ENCODE assay signal across 22 cellular contexts in genomic region chr19:33344611-33345010, GRCh38.
"Had no signal": no experiment of that assay in that cellular context is flagged by ENCODE, and none has a peak within 500 bp of the region (broad histone marks: within the 10 kb centered on the region; RNA-seq: fewer than 3 reads in every experiment).

No MANE protein-coding gene starts in this region.

- H3K9ac ChIP-seq: SK-N-SH had no signal

- H3K9me3 ChIP-seq: SJCRH30, SK-N-SH had no signal

- H3K27ac ChIP-seq: SJCRH30 had no signal

- H3K4me1 Mint-ChIP-seq: activated B cell treated with CpG ODN at 0.5 μM for 24 hours; activated CD4-positive, alpha-beta memory T cell treated with anti-CD3 and anti-CD28 coated beads, Interleukin-2, amount 10 ng/mL, durations not matched to agents 7 days and 5 days; activated CD4-positive, alpha-beta T cell treated with anti-CD3 and anti-CD28 coated beads, Interleukin-2, amount 10 ng/mL, durations not matched to agents 7 days and 5 days; activated T-helper 17 cell treated with anti-CD3 and anti-CD28 coated beads, Interleukin-2, amount 50 U/mL, for 72 hours had no signal

- H3K4me2 ChIP-seq: SK-N-SH had no signal

- H3K36me3 Mint-ChIP-seq: activated naive CD8-positive, alpha-beta T cell had no signal

- H3K36me3 ChIP-seq: SJCRH30 had no signal

- H3K4me3 Mint-ChIP-seq: activated B cell treated with CpG ODN at 0.5 μM for 24 hours; activated CD4-positive, alpha-beta memory T cell treated with anti-CD3 and anti-CD28 coated beads, Interleukin-2, amount 10 ng/mL, durations not matched to agents 7 days and 5 days; activated CD4-positive, alpha-beta T cell treated with anti-CD3 and anti-CD28 coated beads, Interleukin-2, amount 10 ng/mL, durations not matched to agents 7 days and 5 days; activated naive CD4-positive, alpha-beta T cell treated with anti-CD3 and anti-CD28 coated beads for 36 hours; activated naive CD8-positive, alpha-beta T cell; activated T-helper 17 cell treated with anti-CD3 and anti-CD28 coated beads, Interleukin-2, amount 50 U/mL, for 72 hours; T-helper 2 cell treated with Interferon-gamma antibody and Interleukin-4, amounts not matched to agents 5 μg/mL and 100 μg/mL, for 36 hours had no signal

- H3K4me3 ChIP-seq: SJCRH30 had no signal

- ATAC-seq: activated T-helper 17 cell treated with anti-CD3 and anti-CD28 coated beads, Interleukin-2, amount 50 U/mL, for 72 hours had no signal

- H3K27ac Mint-ChIP-seq: activated B cell treated with CpG ODN at 0.5 μM for 24 hours; activated CD4-positive, alpha-beta memory T cell treated with anti-CD3 and anti-CD28 coated beads, Interleukin-2, amount 10 ng/mL, durations not matched to agents 7 days and 5 days; activated CD4-positive, alpha-beta T cell treated with anti-CD3 and anti-CD28 coated beads, Interleukin-2, amount 10 ng/mL, durations not matched to agents 7 days and 5 days; activated naive CD4-positive, alpha-beta T cell treated with anti-CD3 and anti-CD28 coated beads for 36 hours; activated naive CD8-positive, alpha-beta T cell; activated T-helper 17 cell treated with anti-CD3 and anti-CD28 coated beads, Interleukin-2, amount 50 U/mL, for 72 hours; T-helper 2 cell treated with Interferon-gamma antibody and Interleukin-4, amounts not matched to agents 5 μg/mL and 100 μg/mL, for 36 hours had no signal

- DNase-seq: activated B cell treated with CpG ODN at 0.5 μM for 24 hours; activated CD4-positive, alpha-beta memory T cell treated with anti-CD3 and anti-CD28 coated beads, Interleukin-2, amount 10 ng/mL, durations not matched to agents 7 days and 5 days; activated CD4-positive, alpha-beta T cell treated with anti-CD3 and anti-CD28 coated beads, Interleukin-2, amount 10 ng/mL, durations not matched to agents 7 days and 5 days; activated gamma-delta T cell; activated naive CD4-positive, alpha-beta T cell treated with anti-CD3 and anti-CD28 coated beads for 36 hours; activated T-cell treated with anti-CD3 and anti-CD28 coated beads for 4 hours; activated T-cell treated with anti-CD3 and anti-CD28 coated beads, Interleukin-2, amount 50 U/mL, for 48 hours; MM.1S; NCI-H1105; NCI-H1436; NCI-H1694 treated with DMSO at 0.1 percent for 48 hours; NCI-H2029 treated with DMSO at 0.1 percent for 48 hours; NCI-H345; NCI-H510A; NCI-H526 treated with DMSO at 0.1 percent for 48 hours; RPMI8226; SK-N-SH; SW 1271 had no signal

- H3K9me3 Mint-ChIP-seq: activated B cell treated with CpG ODN at 0.5 μM for 24 hours; activated CD4-positive, alpha-beta memory T cell treated with anti-CD3 and anti-CD28 coated beads, Interleukin-2, amount 10 ng/mL, durations not matched to agents 7 days and 5 days; activated CD4-positive, alpha-beta T cell treated with anti-CD3 and anti-CD28 coated beads, Interleukin-2, amount 10 ng/mL, durations not matched to agents 7 days and 5 days; activated naive CD4-positive, alpha-beta T cell treated with anti-CD3 and anti-CD28 coated beads for 36 hours; activated T-helper 17 cell treated with anti-CD3 and anti-CD28 coated beads, Interleukin-2, amount 50 U/mL, for 72 hours; T-helper 2 cell treated with Interferon-gamma antibody and Interleukin-4, amounts not matched to agents 5 μg/mL and 100 μg/mL, for 36 hours had no signal
